In the genomic region with DNA sequence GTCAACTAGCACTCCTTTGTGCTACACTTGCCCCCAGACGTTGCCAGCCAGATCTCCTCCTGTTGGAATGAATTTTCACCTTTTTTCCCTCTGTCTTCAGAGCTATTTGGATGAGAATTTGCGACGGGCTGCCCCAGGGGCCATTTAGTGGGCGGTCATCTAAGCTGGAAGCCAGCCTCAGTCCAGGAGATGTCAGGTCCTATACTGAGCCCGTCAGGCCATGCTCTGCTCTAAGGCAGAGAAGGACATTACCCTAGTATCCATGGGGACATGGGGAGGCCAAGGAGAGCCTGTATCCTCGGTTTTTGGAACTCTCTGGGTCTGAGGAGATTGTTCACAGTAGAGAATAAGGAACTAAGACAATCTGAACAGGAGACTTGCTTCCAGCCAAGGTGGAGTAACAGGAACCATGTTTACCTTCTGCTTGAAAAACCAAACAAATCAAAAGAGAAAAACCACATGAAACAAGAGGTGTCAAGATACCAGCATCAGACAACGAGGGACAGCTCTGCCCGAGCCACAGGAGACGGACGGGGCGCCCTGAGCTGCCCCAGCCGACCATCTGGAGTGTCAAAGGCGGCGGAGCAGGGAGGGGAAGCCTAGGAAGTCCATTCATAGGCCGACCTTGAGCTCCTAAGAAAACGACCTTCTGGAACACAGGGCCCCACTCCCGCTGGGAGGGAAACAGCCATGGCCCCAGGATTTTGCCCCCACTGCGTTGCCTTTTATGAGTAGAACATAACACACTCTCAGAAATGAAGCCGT, we compare ENCODE assay signal across 21 cellular contexts. TPM values are rescaled to one million over a fixed set of nuclear protein-coding genes. Genes with fewer than 3 reads are reported as not detected.
DNase-seq lines count a peak whose midpoint lies in the region; ATAC-seq and TF ChIP-seq lines count a peak whose summit lies in the region.
"Had no signal": no experiment of that assay in that cellular context is flagged by ENCODE, and none has a peak within 500 bp of the region (broad histone marks: within the 10 kb centered on the region; RNA-seq: fewer than 3 reads in every experiment).

No MANE protein-coding gene starts in this region.

- H4K91ac ChIP-seq in neuronal stem cell (ENCODE audit: low read depth, low read length, poor library complexity): no peak overlapping the region

- no peaks in the 10 kb centered on the region for H3K27me3 ChIP-seq in H7 (ENCODE audit: control insufficient read depth, insufficient read depth, low read length)
- no peaks in the 10 kb centered on the region for H3K27me3 ChIP-seq in RWPE2 (ENCODE audit: insufficient read depth, poor library complexity, severe bottlenecking)
- H3K27me3 ChIP-seq in neuronal stem cell (ENCODE audit: control insufficient read depth in 3 of 3, insufficient read depth in 3 of 3, low read depth in 1 of 3, low read length in 3 of 3): peaks cover 0 to 39% (median 0%) of the 10 kb centered on the region in 3 experiments
- H3K27me3 ChIP-seq: BE2C had no signal

- no peak overlapping the region for H3K4me2 ChIP-seq in neuronal stem cell (ENCODE audit: insufficient read depth, low read length, poor library complexity, severe bottlenecking)
- H3K4me2 ChIP-seq: KMS-11 had no signal

- H3K4me3 ChIP-seq in H7 (ENCODE audit: insufficient read depth, low read depth, low read length) (no peak overlapping the region), RWPE2 (ENCODE audit: severe bottlenecking) (no peak overlapping the region), coronary artery (no peak overlapping the region), neuronal stem cell (ENCODE audit: low read length in 2 of 2) (no peak overlapping the region)
- H3K4me3 ChIP-seq: GM12878, HAP-1 had no signal

- 0 out of 3 replicates have a peak, but pooled peaks have one; percentile 10 for ATAC-seq in RWPE2 (ENCODE audit: low read depth)
- ATAC-seq in GM18520 (IDR thresholded peaks at IDR 0.05; ENCODE audit: unreplicated experiment): no peak
- ATAC-seq: GM12878 had no signal

- H3K23ac ChIP-seq in neuronal stem cell (ENCODE audit: low read depth, low read length, poor library complexity): peak overlapping the region; percentile 94

- H3K79me1 ChIP-seq in neuronal stem cell (ENCODE audit: low read depth, low read length): no peaks in the 10 kb centered on the region

- H2AK5ac ChIP-seq in neuronal stem cell (ENCODE audit: low read depth, low read length): peak overlapping the region; percentile 40

- peak overlapping the region; percentile 42 for H2BK5ac ChIP-seq in neuronal stem cell (ENCODE audit: low read length)

- CTCF ChIA-PET in RWPE1 (lab: Yijun Ruan, JAX): no interaction called here

- POLR2A ChIA-PET in RWPE1 (lab: Yijun Ruan, JAX; ENCODE audit: low non-redundant PET): no interaction called here

- no peak overlapping the region for H3K4ac ChIP-seq in neuronal stem cell (ENCODE audit: low read length)

- H3K36me3 ChIP-seq in H7 (replicated peaks; ENCODE audit: control insufficient read depth, insufficient read depth, low read length) (no peaks in the 10 kb centered on the region), RWPE2 (ENCODE audit: low read depth) (no peaks in the 10 kb centered on the region), neuronal stem cell (replicated peaks in 1 of 2; ENCODE audit: control insufficient read depth in 2 of 2, insufficient read depth in 2 of 2, low read length in 2 of 2) (no peaks in the 10 kb centered on the region)
- H3K36me3 ChIP-seq: BE2C, HAP-1 had no signal

- no peak overlapping the region for H3K9ac ChIP-seq in neuronal stem cell (ENCODE audit: low read depth, low read length, poor library complexity)
- H3K9ac ChIP-seq: KMS-11 had no signal

- H2AFZ ChIP-seq in neuronal stem cell (ENCODE audit: low read length): no peak overlapping the region

- DNase-seq in H7: peak; percentile 63
- no peak for DNase-seq in RWPE2 (ENCODE audit: low spot score)
- DNase-seq in coronary artery (ENCODE audit: low spot score): no peak
- no peak for DNase-seq in neuronal stem cell (ENCODE audit: low spot score)
- DNase-seq in RWPE1 (ENCODE audit: low spot score): no peak
- no peak for DNase-seq in NCI-H2196 (lab: John Stamatoyannopoulos, UW; ENCODE audit: unreplicated experiment)
- DNase-seq: BE2C; CD4-positive, alpha-beta T cell; COR-L47; MV-4-11; NCI-H1105 treated with DMSO at 0.1 percent for 48 hours; NCI-H1694; NCI-H2081; NCI-H2171; NCI-H524 treated with DMSO at 0.1 percent for 48 hours; SHP77 had no signal

- no peak overlapping the region for H2BK120ac ChIP-seq in neuronal stem cell (ENCODE audit: low read depth, low read length)

- H3K9me3 ChIP-seq in RWPE2 (ENCODE audit: severe bottlenecking) (no peaks in the 10 kb centered on the region), neuronal stem cell (replicated peaks in 1 of 2; ENCODE audit: control insufficient read depth in 2 of 2, insufficient read depth in 1 of 2, low read depth in 1 of 2, low read length in 2 of 2) (no peaks in the 10 kb centered on the region)
- H3K9me3 ChIP-seq: BE2C, HAP-1 had no signal

- no CpG with 5 or more reads among the region's 19 CpGs for WGBS in neuronal stem cell (ENCODE audit: extremely low coverage in 2 of 2, insufficient read length in 2 of 2, insufficient replicate concordance in 1 of 2), 2 donors

- H4K8ac ChIP-seq in neuronal stem cell (ENCODE audit: low read depth, low read length): no peak overlapping the region

- H3K27ac ChIP-seq in RWPE2 (ENCODE audit: poor library complexity, severe bottlenecking): no peak overlapping the region
- peak overlapping the region; percentile 21 to 95 for H3K27ac ChIP-seq in coronary artery
- H3K27ac ChIP-seq in neuronal stem cell (replicated peaks; ENCODE audit: low read length): no peak overlapping the region
- no peak overlapping the region for H3K27ac ChIP-seq in RWPE1
- H3K27ac ChIP-seq: HL-60, KMS-11 had no signal

- H3K18ac ChIP-seq in neuronal stem cell (ENCODE audit: low read length): peak overlapping the region; percentile 67

- TF ChIP-seq CTCF in RWPE2 (IDR thresholded peaks at IDR 0.05; ENCODE audit: poor library complexity, severe bottlenecking) (no peak), coronary artery (IDR thresholded peaks at IDR 0.05) (no peak), RWPE1 (conservative IDR thresholded peaks at IDR 0.05; ENCODE audit: low read depth) (no peak)

- no peak overlapping the region for H3K14ac ChIP-seq in neuronal stem cell (ENCODE audit: low read length)

- no peak overlapping the region for H2BK12ac ChIP-seq in neuronal stem cell (ENCODE audit: low read length)

- no peak overlapping the region for H2BK15ac ChIP-seq in neuronal stem cell (ENCODE audit: low read length)

- no peaks in the 10 kb centered on the region for H3K4me1 ChIP-seq in RWPE2 (ENCODE audit: insufficient read depth, poor library complexity, severe bottlenecking)
- peaks cover 3 to 7% of the 10 kb centered on the region in 2 donors for H3K4me1 ChIP-seq in neuronal stem cell (ENCODE audit: control insufficient read depth in 2 of 2, insufficient read depth in 1 of 2, low read depth in 1 of 2, low read length in 2 of 2)
- H3K4me1 ChIP-seq: BE2C had no signal

RNA-seq across cellular contexts. Expression of a gene that starts 20.0 kb away (rescaled TPM):
- 5.5 and 8.0 TPM in 2 replicates for total RNA-seq in H7 (2014; rRNA removed; shearing (Covaris generic))
- polyA plus RNA-seq in neuronal stem cell (2013, experiment 1 of 2): 5.9 TPM
- polyA plus RNA-seq in neuronal stem cell (2013, experiment 2 of 2): 6.1 TPM

Comparison
In these comparisons a context has a peak if more than half of its experiments do, and no peak if none do; other contexts are left out.
1. H3K27ac ChIP-seq: peak in coronary artery (2 of 2); none in RWPE2 (single experiment), neuronal stem cell (single experiment) and RWPE1 (single experiment).